ENCODE assay signal across 19 cellular contexts in genomic region chr14:59419383-59419782, GRCh38.
"Had no signal": no experiment of that assay in that cellular context is flagged by ENCODE, and none has a peak within 500 bp of the region (broad histone marks: within the 10 kb centered on the region; RNA-seq: fewer than 3 reads in every experiment).

No MANE protein-coding gene starts in this region.

- H3K9me3 ChIP-seq: breast epithelium, esophagus squamous epithelium, lower lobe of right lung, upper lobe of left lung had no signal

- H3K27ac ChIP-seq: breast epithelium, esophagus squamous epithelium, hepatocyte, lower lobe of right lung, upper lobe of left lung had no signal

- ATAC-seq: activated CD8-positive, alpha-beta memory T cell treated with anti-CD3 and anti-CD28 coated beads, Interleukin-2, amount 10 ng/mL, durations not matched to agents 7 days and 5 days; lower lobe of right lung; naive thymus-derived CD4-positive, alpha-beta T cell had no signal

- H3K36me3 Mint-ChIP-seq: activated CD8-positive, alpha-beta memory T cell treated with anti-CD3 and anti-CD28 coated beads, Interleukin-2, amount 10 ng/mL, durations not matched to agents 7 days and 5 days; activated naive CD8-positive, alpha-beta T cell; naive thymus-derived CD4-positive, alpha-beta T cell had no signal

- H3K27me3 ChIP-seq: breast epithelium, esophagus squamous epithelium, hepatocyte, upper lobe of left lung had no signal

- DNase-seq: activated CD4-positive, alpha-beta T cell treated with anti-CD3 and anti-CD28 coated beads for 1 hour; activated CD4-positive, alpha-beta T cell treated with anti-CD3 and anti-CD28 coated beads, Interleukin-2, amount 50 U/mL, for 48 hours; activated CD8-positive, alpha-beta memory T cell treated with anti-CD3 and anti-CD28 coated beads, Interleukin-2, amount 10 ng/mL, durations not matched to agents 7 days and 5 days; activated effector memory CD4-positive, alpha-beta T cell treated with anti-CD3 and anti-CD28 coated beads, Interleukin-2, amount 50 U/mL, for 16 hours; activated T-cell treated with anti-CD3 and anti-CD28 coated beads, Interleukin-2, amount 50 U/mL, for 24 hours; esophagus squamous epithelium; kidney; lower lobe of right lung; midbrain; naive thymus-derived CD4-positive, alpha-beta T cell; posterior cingulate gyrus; stimulated activated CD4-positive, alpha-beta T cell treated with anti-CD3 and anti-CD28 coated beads, Interleukin-2, amount 100 ng/mL, for 24 hours; stimulated activated naive CD4-positive, alpha-beta T cell treated with Interleukin-2 at 50 U/mL for 16 hours; SW 1271; upper lobe of left lung had no signal

- H3K4me3 Mint-ChIP-seq: activated CD8-positive, alpha-beta memory T cell treated with anti-CD3 and anti-CD28 coated beads, Interleukin-2, amount 10 ng/mL, durations not matched to agents 7 days and 5 days; activated naive CD8-positive, alpha-beta T cell; activated T-cell treated with anti-CD3 and anti-CD28 coated beads, Interleukin-2, amount 50 U/mL, for 24 hours; naive thymus-derived CD4-positive, alpha-beta T cell; T-helper 2 cell treated with Interferon-gamma antibody and Interleukin-4, amounts not matched to agents 5 μg/mL and 100 μg/mL, for 36 hours had no signal

- H3K27me3 Mint-ChIP-seq: activated naive CD8-positive, alpha-beta T cell; activated T-cell treated with anti-CD3 and anti-CD28 coated beads, Interleukin-2, amount 50 U/mL, for 24 hours had no signal

- H3K36me3 ChIP-seq: breast epithelium, esophagus squamous epithelium, lower lobe of right lung, upper lobe of left lung had no signal

- H3K9me3 Mint-ChIP-seq: activated T-cell treated with anti-CD3 and anti-CD28 coated beads, Interleukin-2, amount 50 U/mL, for 24 hours; naive thymus-derived CD4-positive, alpha-beta T cell; T-helper 2 cell treated with Interferon-gamma antibody and Interleukin-4, amounts not matched to agents 5 μg/mL and 100 μg/mL, for 36 hours had no signal

- H3K27ac Mint-ChIP-seq: activated CD8-positive, alpha-beta memory T cell treated with anti-CD3 and anti-CD28 coated beads, Interleukin-2, amount 10 ng/mL, durations not matched to agents 7 days and 5 days; activated naive CD8-positive, alpha-beta T cell; activated T-cell treated with anti-CD3 and anti-CD28 coated beads, Interleukin-2, amount 50 U/mL, for 24 hours; naive thymus-derived CD4-positive, alpha-beta T cell; T-helper 2 cell treated with Interferon-gamma antibody and Interleukin-4, amounts not matched to agents 5 μg/mL and 100 μg/mL, for 36 hours had no signal

- H3K4me1 ChIP-seq: breast epithelium, esophagus squamous epithelium, lower lobe of right lung had no signal

- H3K4me3 ChIP-seq: breast epithelium, esophagus squamous epithelium, hepatocyte, lower lobe of right lung, upper lobe of left lung had no signal

- H3K4me1 Mint-ChIP-seq: activated CD8-positive, alpha-beta memory T cell treated with anti-CD3 and anti-CD28 coated beads, Interleukin-2, amount 10 ng/mL, durations not matched to agents 7 days and 5 days had no signal
